Comparison of ENCODE assay signal across 29 cellular contexts in genomic region chr9:88438819-88439218, GRCh38.
"Had no signal": no experiment of that assay in that cellular context is flagged by ENCODE, and none has a peak within 500 bp of the region (broad histone marks: within the 10 kb centered on the region; RNA-seq: fewer than 3 reads in every experiment).

No MANE protein-coding gene starts in this region.

- H3K9me3 Mint-ChIP-seq: natural killer cell; stimulated activated naive CD8-positive, alpha-beta T cell treated with anti-CD3 and anti-CD28 coated beads, Interleukin-15, amount 100 ng/mL, for 72 hours had no signal

- H3K27me3 Mint-ChIP-seq: stimulated activated naive CD8-positive, alpha-beta T cell treated with anti-CD3 and anti-CD28 coated beads, Interleukin-15, amount 100 ng/mL, for 72 hours had no signal

- H3K27ac Mint-ChIP-seq: natural killer cell had no signal

- H2AFZ ChIP-seq: hepatocyte, parathyroid adenoma had no signal

- H3K4me1 ChIP-seq: gastrocnemius medialis, heart left ventricle, left lung, parathyroid adenoma, prostate gland, right atrium auricular region, suprapubic skin, upper lobe of right lung, uterus had no signal

- H3K4me3 Mint-ChIP-seq: natural killer cell; neural crest cell; stimulated activated naive CD8-positive, alpha-beta T cell treated with anti-CD3 and anti-CD28 coated beads, Interleukin-15, amount 100 ng/mL, for 72 hours had no signal

- DNase-seq: cortex of kidney; foreskin fibroblast; gastrocnemius medialis; heart left ventricle; left cardiac atrium; left lung; mesendoderm; natural killer cell; stimulated activated CD4-positive, alpha-beta T cell treated with anti-CD3 and anti-CD28 coated beads, Interleukin-12 subunit alpha, Interleukin-12 subunit beta, amount 100 ng/mL, for 4 hours; stimulated activated CD4-positive, alpha-beta T cell treated with anti-CD3 and anti-CD28 coated beads, Interleukin-1b, Interleukin-23, amount 100 ng/mL, for 48 hours; stimulated activated CD4-positive, alpha-beta T cell treated with anti-CD3 and anti-CD28 coated beads, Interleukin-4, amount 100 ng/mL, for 1 hour; stimulated activated CD8-positive, alpha-beta memory T cell treated with anti-CD3 and anti-CD28 coated beads, Interleukin-4, amount 100 ng/mL, for 48 hours; stimulated activated naive CD4-positive, alpha-beta T cell; stimulated activated naive CD8-positive, alpha-beta T cell treated with anti-CD3 and anti-CD28 coated beads, Interleukin-15, amount 100 ng/mL, for 72 hours; transverse colon; upper lobe of right lung; uterus had no signal

- H3K9ac ChIP-seq: parathyroid adenoma had no signal

- H3K36me3 ChIP-seq: gastrocnemius medialis, neutrophil, prostate gland, uterus had no signal

- H3K4me2 ChIP-seq: hepatocyte, smooth muscle cell had no signal

- H3K4me3 ChIP-seq: gastrocnemius medialis, heart left ventricle, hepatocyte, left lung, prostate gland, right atrium auricular region, smooth muscle cell, suprapubic skin, transverse colon, upper lobe of right lung, uterus had no signal

- H3K27ac ChIP-seq: epithelial cell of prostate, gastrocnemius medialis, heart left ventricle, hepatocyte, left lung, neutrophil, parathyroid adenoma, prostate gland, right atrium auricular region, suprapubic skin, upper lobe of right lung, uterus had no signal

- ATAC-seq: esophagus mucosa; gastrocnemius medialis; heart left ventricle; left cardiac atrium; left lung; natural killer cell; sciatic nerve; stimulated activated naive CD8-positive, alpha-beta T cell treated with anti-CD3 and anti-CD28 coated beads, Interleukin-15, amount 100 ng/mL, for 72 hours; upper lobe of right lung had no signal

- H3K27me3 ChIP-seq: gastrocnemius medialis, heart left ventricle, hepatocyte, left lung, neutrophil, right atrium auricular region, suprapubic skin, transverse colon, upper lobe of right lung, uterus had no signal

- FAIRE-seq: islet of Langerhans had no signal

- H3K9me3 ChIP-seq: gastrocnemius medialis, heart left ventricle, left lung, neutrophil, prostate gland, right atrium auricular region, suprapubic skin, transverse colon, upper lobe of right lung, uterus had no signal
